Comparison of ENCODE assay signal across 8 cellular contexts in genomic region chrX:68693481-68694410, GRCh38. TPM values are rescaled to one million over a fixed set of nuclear protein-coding genes. Genes with fewer than 3 reads are reported as not detected.
DNase-seq lines count a peak whose midpoint lies in the region; ATAC-seq and TF ChIP-seq lines count a peak whose summit lies in the region.

No MANE protein-coding gene starts in this region.

- WGBS in lower leg skin, 2 donors, result 1 to 58% methylated on average over 28 to 41 of the region's 81 CpGs

- H3K27me3 Mint-ChIP-seq in stimulated activated naive CD8-positive, alpha-beta T cell treated with anti-CD3 and anti-CD28 coated beads, Interleukin-15, Interleukin-2, amounts not matched to agents 100 ng/mL and 50 ng/mL, for 24 hours, result peaks cover 5% of the 10 kb centered on the region

- no peaks in the 10 kb centered on the region for H3K27me3 ChIP-seq in effector memory CD4-positive, alpha-beta T cell (replicated peaks; ENCODE audit: control insufficient read depth, insufficient read depth, low read length, poor library complexity, severe bottlenecking)

- H3K4me1 ChIP-seq in effector memory CD4-positive, alpha-beta T cell (ENCODE audit: control insufficient read depth, insufficient read depth, low read length, poor library complexity, severe bottlenecking), result no peaks in the 10 kb centered on the region

- no peaks in the 10 kb centered on the region for H3K36me3 ChIP-seq in effector memory CD4-positive, alpha-beta T cell (ENCODE audit: control insufficient read depth, insufficient read depth, low read length)

- H3K9me3 Mint-ChIP-seq in stimulated activated naive CD8-positive, alpha-beta T cell treated with anti-CD3 and anti-CD28 coated beads, Interleukin-15, Interleukin-2, amounts not matched to agents 100 ng/mL and 50 ng/mL, for 24 hours, result no peaks in the 10 kb centered on the region

- H3K4me3 ChIP-seq in effector memory CD4-positive, alpha-beta T cell (ENCODE audit: insufficient read depth, low read depth, low read length, poor library complexity, severe bottlenecking), result peak overlapping the region; percentile 29
- H3K4me3 ChIP-seq in lower leg skin (ENCODE audit: low read depth, poor library complexity, severe bottlenecking), result peak overlapping the region; percentile 23

- TF ChIP-seq CTCF in lower leg skin (IDR thresholded peaks at IDR 0.05), result no peak

- intact Hi-C loops in lower leg skin (cut with DNase I; ENCODE audit: low total_unique reads), result no loop called here

- DNase-seq in DMS53 treated with DMSO at 0.1 percent for 48 hours (lab: John Stamatoyannopoulos, UW; ENCODE audit: unreplicated experiment) (peak; percentile 20), HEK293T (ENCODE audit: extremely low spot score) (peak; percentile 76), SK-N-DZ (ENCODE audit: low spot score) (peak; percentile 17), lower leg skin (ENCODE audit: low spot score in 2 of 2) (peak; percentile 49 to 92), NCI-H2029 (lab: John Stamatoyannopoulos, UW) (no peak)
- no peak for DNase-seq in effector memory CD4-positive, alpha-beta T cell

- H3K4me1 Mint-ChIP-seq in stimulated activated naive CD8-positive, alpha-beta T cell treated with anti-CD3 and anti-CD28 coated beads, Interleukin-15, Interleukin-2, amounts not matched to agents 100 ng/mL and 50 ng/mL, for 24 hours (ENCODE audit: low read depth), result peaks cover 9% of the 10 kb centered on the region

- no peak for TF ChIP-seq POLR2A in lower leg skin (IDR thresholded peaks at IDR 0.05)

- H3K27ac ChIP-seq in effector memory CD4-positive, alpha-beta T cell (ENCODE audit: insufficient read depth, low read length, poor library complexity, severe bottlenecking), result no peak overlapping the region

- POLR2A ChIA-PET in HEK293T (lab: Yijun Ruan, JAX), result interaction anchor here (0.9 kb wide), 1 partner anchor 10 kb away, joined by 4 read pairs; no protein-coding TSS in a partner anchor

- no peaks in the 10 kb centered on the region for H3K36me3 Mint-ChIP-seq in stimulated activated naive CD8-positive, alpha-beta T cell treated with anti-CD3 and anti-CD28 coated beads, Interleukin-15, Interleukin-2, amounts not matched to agents 100 ng/mL and 50 ng/mL, for 24 hours (ENCODE audit: low read depth)

- H3K9me3 ChIP-seq in effector memory CD4-positive, alpha-beta T cell (ENCODE audit: control insufficient read depth, low read length), result no peaks in the 10 kb centered on the region

- no peak for ATAC-seq in HG02678 (IDR thresholded peaks at IDR 0.05; ENCODE audit: unreplicated experiment)

- no peak overlapping the region for H3K27ac Mint-ChIP-seq in stimulated activated naive CD8-positive, alpha-beta T cell treated with anti-CD3 and anti-CD28 coated beads, Interleukin-15, Interleukin-2, amounts not matched to agents 100 ng/mL and 50 ng/mL, for 24 hours

- H3K4me3 Mint-ChIP-seq in stimulated activated naive CD8-positive, alpha-beta T cell treated with anti-CD3 and anti-CD28 coated beads, Interleukin-15, Interleukin-2, amounts not matched to agents 100 ng/mL and 50 ng/mL, for 24 hours, result peak overlapping the region; percentile 62

- CTCF ChIA-PET in HEK293T (lab: Yijun Ruan, JAX), result no interaction called here

TF ChIP-seq in HEK293T, 16 proteins besides CTCF, POLR2A, EP300 and RAD21:
- TF ChIP-seq FOXM1 (IDR thresholded peaks at IDR 0.05; ENCODE audit: borderline replicate concordance) (no peak), HDGF (IDR thresholded peaks at IDR 0.05; ENCODE audit: borderline replicate concordance) (no peak), NFRKB (IDR thresholded peaks at IDR 0.05) (no peak), CTBP1 (IDR thresholded peaks at IDR 0.05; ENCODE audit: borderline replicate concordance) (no peak), TARDBP (IDR thresholded peaks at IDR 0.05) (no peak), BHLHE40 (IDR thresholded peaks at IDR 0.05; ENCODE audit: borderline replicate concordance) (no peak), ZNF384 (IDR thresholded peaks at IDR 0.05) (no peak), LEF1 (IDR thresholded peaks at IDR 0.05; ENCODE audit: borderline replicate concordance) (no peak), SUZ12 (IDR thresholded peaks at IDR 0.05) (no peak), FOXK2 (IDR thresholded peaks at IDR 0.05) (no peak), ELF4 (IDR thresholded peaks at IDR 0.05) (no peak), L3MBTL2 (conservative IDR thresholded peaks at IDR 0.05) (no peak), SP1 (IDR thresholded peaks at IDR 0.05) (no peak), FOXA1 (IDR thresholded peaks at IDR 0.05) (no peak), ARNT (IDR thresholded peaks at IDR 0.05) (no peak)
- TF ChIP-seq, protein P1, sequence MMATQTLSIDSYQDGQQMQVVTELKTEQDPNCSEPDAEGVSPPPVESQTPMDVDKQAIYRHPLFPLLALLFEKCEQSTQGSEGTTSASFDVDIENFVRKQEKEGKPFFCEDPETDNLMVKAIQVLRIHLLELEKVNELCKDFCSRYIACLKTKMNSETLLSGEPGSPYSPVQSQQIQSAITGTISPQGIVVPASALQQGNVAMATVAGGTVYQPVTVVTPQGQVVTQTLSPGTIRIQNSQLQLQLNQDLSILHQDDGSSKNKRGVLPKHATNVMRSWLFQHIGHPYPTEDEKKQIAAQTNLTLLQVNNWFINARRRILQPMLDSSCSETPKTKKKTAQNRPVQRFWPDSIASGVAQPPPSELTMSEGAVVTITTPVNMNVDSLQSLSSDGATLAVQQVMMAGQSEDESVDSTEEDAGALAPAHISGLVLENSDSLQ (IDR thresholded peaks at IDR 0.05), result no peak

RNA-seq across cellular contexts. Expression of gene STARD8, which starts 46.3 kb away (rescaled TPM):
- polyA plus RNA-seq in SK-N-DZ (2014; cell fraction: cytosol; rRNA removed), result not detected in 2 replicates
- not detected in 2 replicates for polyA plus RNA-seq in SK-N-DZ (2014; cell fraction: nucleus; rRNA removed)
- 1 to 10 TPM; 1.4 to 6.0 (median 2.5) TPM for total RNA-seq in lower leg skin

Comparison
In these comparisons a context has a peak if more than half of its experiments do, and no peak if none do; other contexts are left out.
1. DNase-seq: peak in DMS53 treated with DMSO at 0.1 percent for 48 hours (single experiment), HEK293T (single experiment), SK-N-DZ (single experiment) and lower leg skin (2 of 2); none in effector memory CD4-positive, alpha-beta T cell (0 of 3) and NCI-H2029 (single experiment).